In genomic region chr21:34883501-34884271, GRCh38 we compare ENCODE assay signal across 11 cellular contexts.
DNase-seq lines count a peak whose midpoint lies in the region; ATAC-seq, FAIRE-seq and TF ChIP-seq lines count a peak whose summit lies in the region.
"Had no signal": no experiment of that assay in that cellular context is flagged by ENCODE, and none has a peak within 500 bp of the region (broad histone marks: within the 10 kb centered on the region; RNA-seq: fewer than 3 reads in every experiment).

No MANE protein-coding gene starts in this region.

- FAIRE-seq in endothelial cell of umbilical vein (lab: Jason Lieb, UNC): no peak

- H3K9me3 ChIP-seq in PC-3 (ENCODE audit: low read length): no peaks in the 10 kb centered on the region
- no peaks in the 10 kb centered on the region for H3K9me3 ChIP-seq in endothelial cell of umbilical vein (replicated peaks; ENCODE audit: control insufficient read depth, insufficient read depth, low read length)
- no peaks in the 10 kb centered on the region for H3K9me3 ChIP-seq in skeletal muscle tissue (ENCODE audit: control insufficient read depth in 3 of 3, low read length in 3 of 3)
- no peaks in the 10 kb centered on the region for H3K9me3 ChIP-seq in ovary
- H3K9me3 ChIP-seq: BE2C had no signal

- H3K4me1 ChIP-seq in PC-3 (ENCODE audit: insufficient read depth, low read length) (peaks cover 50% of the 10 kb centered on the region), endothelial cell of umbilical vein (ENCODE audit: control insufficient read depth, extremely low read depth, insufficient read depth, low read length) (peaks cover 53% of the 10 kb centered on the region), skeletal muscle tissue (ENCODE audit: control insufficient read depth in 3 of 3, insufficient read depth in 3 of 3, low read length in 3 of 3) (peaks cover 15 to 25% (median 22%) of the 10 kb centered on the region in 3 donors), ovary (ENCODE audit: insufficient read depth) (peaks cover 2% of the 10 kb centered on the region)
- H3K4me1 ChIP-seq: BE2C had no signal

- peak overlapping the region; percentile 87 for H3K9ac ChIP-seq in PC-3 (ENCODE audit: low read length)
- peak overlapping the region; percentile 94 for H3K9ac ChIP-seq in endothelial cell of umbilical vein (replicated peaks; ENCODE audit: extremely low read depth, insufficient read depth, low read length)
- H3K9ac ChIP-seq in skeletal muscle tissue (ENCODE audit: low read depth in 1 of 3, low read length in 3 of 3): peak overlapping the region; percentile 6 to 94 (median 17)

- H3K9me2 ChIP-seq in PC-3 (replicated peaks; ENCODE audit: low read length): no peaks in the 10 kb centered on the region

- TF ChIP-seq CTCF in PC-3 (conservative IDR thresholded peaks at IDR 0.05; ENCODE audit: low read depth, low read length): no peak
- no peak for TF ChIP-seq CTCF in endothelial cell of umbilical vein (IDR thresholded peaks at IDR 0.05; ENCODE audit: extremely low read depth in 1 of 2, insufficient read depth in 1 of 2, low read depth in 1 of 2, low read length in 2 of 2)
- no peak for TF ChIP-seq CTCF in ovary (IDR thresholded peaks at IDR 0.05)

- POLR2A ChIA-PET in PC-3 (lab: Charles Lee; ENCODE audit: unreplicated experiment) (interaction anchor here (0.5 to 0.6 kb wide), 2 partner anchors 39 to 96 kb away, joined by 4 to 5 read pairs; no protein-coding TSS in a partner anchor), endothelial cell of umbilical vein (lab: Charles Lee) (interaction anchor here (0.6 kb wide), 1 partner anchor 349 kb away, joined by 3 read pairs; no protein-coding TSS in a partner anchor)

- H3K4me3 ChIP-seq in PC-3 (ENCODE audit: low read length) (peak overlapping the region; percentile 95), endothelial cell of umbilical vein (replicated peaks in 1 of 3; ENCODE audit: insufficient read depth in 1 of 3, low read depth in 1 of 3, low read length in 3 of 3) (peak overlapping the region in 2 of 3 experiments; percentile 90 to 94), skeletal muscle tissue (ENCODE audit: low read length in 3 of 3) (peak overlapping the region; percentile 14 to 89 (median 18)), ovary (no peak overlapping the region)

- dilution Hi-C loops in endothelial cell of umbilical vein (cut with MboI; ENCODE audit: extremely low pct_ligation_motif_present, low sequenced_read_pairs): no loop called here

- BruUV-seq in PC-3 (replicated peaks; lab: Mats Ljungman, UMichigan) (no TSS peak), endothelial cell of umbilical vein (replicated peaks; lab: Mats Ljungman, UMichigan) (no TSS peak)

- DNase-seq in SKM-1 treated with dmso at 0.1 percent for 144 hours (lab: John Stamatoyannopoulos, UW; ENCODE audit: unreplicated experiment) (peak; percentile 35), SKM-1 (lab: John Stamatoyannopoulos, UW; ENCODE audit: unreplicated experiment) (no peak), PC-3 (peak; percentile 29), endothelial cell of umbilical vein (ENCODE audit: low read depth, low spot score) (peak; percentile 49), nucleus accumbens (lab: John Stamatoyannopoulos, UW) (no peak), cortex of kidney (lab: John Stamatoyannopoulos, UW) (no peak), ovary (no peak)
- DNase-seq: BE2C; NCI-H1930; stimulated activated CD8-positive, alpha-beta memory T cell treated with anti-CD3 and anti-CD28 coated beads, Interleukin-4, amount 100 ng/mL, for 48 hours had no signal

- H3K27ac ChIP-seq in PC-3 (ENCODE audit: low read length) (peak overlapping the region; percentile 97), endothelial cell of umbilical vein (ENCODE audit: insufficient read depth, low read depth, low read length) (peak overlapping the region; percentile 98), skeletal muscle tissue (ENCODE audit: low read depth, low read length) (peak overlapping the region; percentile 95), ovary (no peak overlapping the region)

- H3K4me2 ChIP-seq in PC-3 (ENCODE audit: low read length) (peak overlapping the region; percentile 92), endothelial cell of umbilical vein (ENCODE audit: insufficient read depth, low read length) (peak overlapping the region; percentile 97)

- peaks cover 93% of the 10 kb centered on the region for H3K79me2 ChIP-seq in PC-3 (ENCODE audit: low read length)
- peaks cover 92% of the 10 kb centered on the region for H3K79me2 ChIP-seq in endothelial cell of umbilical vein (ENCODE audit: control insufficient read depth, insufficient read depth, low read length)

- H3K27me3 ChIP-seq in PC-3 (ENCODE audit: low read length): no peaks in the 10 kb centered on the region
- H3K27me3 ChIP-seq in endothelial cell of umbilical vein (ENCODE audit: control insufficient read depth in 2 of 2, insufficient read depth in 2 of 2, low read length in 2 of 2): no peaks in the 10 kb centered on the region
- peaks cover 0 to 6% (median 2%) of the 10 kb centered on the region in 3 donors for H3K27me3 ChIP-seq in skeletal muscle tissue (ENCODE audit: control insufficient read depth in 3 of 3, insufficient read depth in 3 of 3, low read length in 3 of 3)
- H3K27me3 ChIP-seq in ovary: peaks cover 5% of the 10 kb centered on the region

- H3F3A ChIP-seq in PC-3 (ENCODE audit: low read length, unreplicated experiment): peaks cover 41% of the 10 kb centered on the region

- no peaks in the 10 kb centered on the region for H3K9me1 ChIP-seq in endothelial cell of umbilical vein (replicated peaks; ENCODE audit: control insufficient read depth, extremely low read depth, insufficient read depth, low read length)

- WGBS in ovary, 3 donors: 49 to 58% (median 51%) methylated on average over 6 of the region's 6 CpGs

- intact Hi-C loops in PC-3 (cut with micrococcal nuclease): loop anchor here (2.0 to 10.0 kb wide), 3 partner anchors 191 to 1141 kb away; no protein-coding TSS in a partner anchor
- intact Hi-C loops in endothelial cell of umbilical vein (cut with micrococcal nuclease): loop anchor here (10.0 kb wide), 1 partner anchor 761 kb away; no protein-coding TSS in a partner anchor
- intact Hi-C loops in ovary (cut with DNase I): loop anchor here in 1 of 4 donors (10.0 kb wide), 1 partner anchor 139 kb away; no protein-coding TSS in a partner anchor

- TF ChIP-seq EP300 in ovary (IDR thresholded peaks at IDR 0.05): no peak

- no peak overlapping the region for H2AFZ ChIP-seq in PC-3 (ENCODE audit: low read length)
- H2AFZ ChIP-seq in endothelial cell of umbilical vein (ENCODE audit: low read depth, low read length): no peak overlapping the region

- H4K20me1 ChIP-seq in PC-3 (ENCODE audit: low read length) (peaks cover 78% of the 10 kb centered on the region), endothelial cell of umbilical vein (replicated peaks; ENCODE audit: control insufficient read depth, extremely low read depth, insufficient read depth, low read length) (no peaks in the 10 kb centered on the region)

- peaks cover 59% of the 10 kb centered on the region for H3K36me3 ChIP-seq in PC-3 (ENCODE audit: low read depth, low read length)
- H3K36me3 ChIP-seq in endothelial cell of umbilical vein (ENCODE audit: control insufficient read depth in 2 of 2, extremely low read depth in 1 of 2, insufficient read depth in 2 of 2, low read length in 2 of 2): peaks cover 0 to 8% of the 10 kb centered on the region in 2 experiments
- peaks cover 0 to 10% (median 7%) of the 10 kb centered on the region in 3 donors for H3K36me3 ChIP-seq in skeletal muscle tissue (ENCODE audit: control insufficient read depth in 3 of 3, insufficient read depth in 3 of 3, low read length in 3 of 3)
- H3K36me3 ChIP-seq in ovary: no peaks in the 10 kb centered on the region
- H3K36me3 ChIP-seq: BE2C had no signal

- CTCF ChIA-PET in PC-3 (lab: Charles Lee): interaction anchor here (0.7 to 2.7 kb wide), 2 partner anchors 138 to 628 kb away, joined by 3 to 7 read pairs; no protein-coding TSS in a partner anchor
- CTCF ChIA-PET in endothelial cell of umbilical vein (lab: Charles Lee): interaction anchor here (0.9 to 14.7 kb wide), 6 partner anchors 9 to 956 kb away, joined by 3 to 249 read pairs (median 4); no protein-coding TSS in a partner anchor

- no peak for ATAC-seq in PC-3

- TF ChIP-seq POLR2A in endothelial cell of umbilical vein (IDR thresholded peaks at IDR 0.05; ENCODE audit: low read depth, low read length) (no peak), ovary (IDR thresholded peaks at IDR 0.05) (no peak)

TF ChIP-seq in endothelial cell of umbilical vein, 7 proteins besides CTCF, POLR2A, EP300 and RAD21:
- no peak for TF ChIP-seq GATA2 (IDR thresholded peaks at IDR 0.05; ENCODE audit: insufficient read depth, insufficient read length, low read depth, low read length)
- TF ChIP-seq POLR2AphosphoS5 (IDR thresholded peaks at IDR 0.05; ENCODE audit: insufficient read depth, low read depth, low read length): no peak
- TF ChIP-seq MYC (IDR thresholded peaks at IDR 0.05; ENCODE audit: low read depth, low read length): no peak
- TF ChIP-seq FOS (IDR thresholded peaks at IDR 0.05; ENCODE audit: borderline replicate concordance, insufficient read depth, low read length): no peak
- TF ChIP-seq EZH2 (IDR thresholded peaks at IDR 0.05; ENCODE audit: borderline replicate concordance, low read depth, low read length, severe bottlenecking): no peak
- TF ChIP-seq, protein P1, sequence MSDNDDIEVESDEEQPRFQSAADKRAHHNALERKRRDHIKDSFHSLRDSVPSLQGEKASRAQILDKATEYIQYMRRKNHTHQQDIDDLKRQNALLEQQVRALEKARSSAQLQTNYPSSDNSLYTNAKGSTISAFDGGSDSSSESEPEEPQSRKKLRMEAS (IDR thresholded peaks at IDR 0.05; ENCODE audit: insufficient read depth, insufficient read length): no peak
- no peak for TF ChIP-seq JUN (IDR thresholded peaks at IDR 0.05; ENCODE audit: borderline replicate concordance, insufficient read depth, insufficient read length, low read depth)
TF ChIP-seq in endothelial cell of umbilical vein: peak in this region for 0.

Comparison
In these comparisons a context has a peak if more than half of its experiments do, and no peak if none do; other contexts are left out.
1. DNase-seq: peak in SKM-1 treated with dmso at 0.1 percent for 144 hours (single experiment), PC-3 (single experiment) and endothelial cell of umbilical vein (single experiment); none in SKM-1 (single experiment), nucleus accumbens (0 of 56), cortex of kidney (single experiment) and ovary (0 of 5).
2. H3K27ac ChIP-seq: peak in PC-3 (single experiment), endothelial cell of umbilical vein (single experiment) and skeletal muscle tissue (single experiment); none in ovary (0 of 2).
3. H3K9ac ChIP-seq: peak in every context shown above with its lines; median percentile 94 in endothelial cell of umbilical vein; 87 in PC-3; 17 in skeletal muscle tissue.